Comparison of ENCODE assay signal across 8 cellular contexts in the genomic region with DNA sequence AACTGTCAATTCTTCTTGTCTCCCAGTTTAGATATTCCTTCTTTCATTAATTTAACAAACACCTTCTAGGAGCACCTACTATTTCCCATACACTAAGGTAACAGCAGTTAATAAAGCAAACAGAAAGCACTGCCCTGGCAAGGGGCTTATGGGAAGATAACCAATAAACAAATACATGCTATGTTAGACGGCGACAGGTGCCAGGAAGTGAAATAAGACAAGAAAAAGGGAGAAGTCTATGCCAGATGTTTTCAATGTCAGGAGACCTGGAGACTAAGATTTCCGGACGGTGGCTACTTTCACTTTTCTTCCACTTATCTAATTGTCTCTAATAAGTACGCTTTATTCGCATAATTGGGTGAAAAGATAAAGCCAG. TPM values are rescaled to one million over a fixed set of nuclear protein-coding genes. Genes with fewer than 3 reads are reported as not detected.
DNase-seq lines count a peak whose midpoint lies in the region; ATAC-seq and TF ChIP-seq lines count a peak whose summit lies in the region.

No MANE protein-coding gene starts in this region.

- peak overlapping the region; percentile 68 for H3K4me3 ChIP-seq in AG10803 (ENCODE audit: low read length)
- peak overlapping the region; percentile 87 for H3K4me3 ChIP-seq in RWPE2 (ENCODE audit: severe bottlenecking)

- H3K9me3 Mint-ChIP-seq in endothelial cell (ENCODE audit: unreplicated experiment): no peaks in the 10 kb centered on the region
- H3K9me3 Mint-ChIP-seq in natural killer cell: no peaks in the 10 kb centered on the region

- H3K4me3 Mint-ChIP-seq in endothelial cell (ENCODE audit: unreplicated experiment) (peak overlapping the region; percentile 94), natural killer cell (peak overlapping the region; percentile 93)

- H3K4me1 Mint-ChIP-seq in endothelial cell (ENCODE audit: unreplicated experiment): peaks cover 33% of the 10 kb centered on the region
- peaks cover 35 to 38% of the 10 kb centered on the region in 2 donors for H3K4me1 Mint-ChIP-seq in natural killer cell

- H3K27me3 Mint-ChIP-seq in endothelial cell (ENCODE audit: unreplicated experiment): peaks cover 5% of the 10 kb centered on the region
- no peaks in the 10 kb centered on the region for H3K27me3 Mint-ChIP-seq in natural killer cell (ENCODE audit: low read depth in 2 of 2)

- H3K36me3 Mint-ChIP-seq in endothelial cell (ENCODE audit: low read depth, unreplicated experiment) (peaks cover 13% of the 10 kb centered on the region), natural killer cell (no peaks in the 10 kb centered on the region)

- no peaks in the 10 kb centered on the region for H3K27me3 ChIP-seq in RWPE2 (ENCODE audit: insufficient read depth, poor library complexity, severe bottlenecking)

- TF ChIP-seq CTCF in AG10803 (conservative IDR thresholded peaks at IDR 0.05; ENCODE audit: low read length): no peak
- no peak for TF ChIP-seq CTCF in RWPE2 (IDR thresholded peaks at IDR 0.05; ENCODE audit: poor library complexity, severe bottlenecking)
- TF ChIP-seq CTCF in endothelial cell (IDR thresholded peaks at IDR 0.05; ENCODE audit: unreplicated experiment): no peak
- no peak for TF ChIP-seq CTCF in natural killer cell (IDR thresholded peaks at IDR 0.05)

- DNase-seq in AG10803 (ENCODE audit: low read depth): peak; percentile 17
- no peak for DNase-seq in RWPE2 (ENCODE audit: low spot score)
- DNase-seq in endothelial cell (ENCODE audit: low spot score): no peak
- no peak for DNase-seq in natural killer cell
- no peak for DNase-seq in middle frontal gyrus (ENCODE audit: extremely low spot score, low spot score)
- DNase-seq in stimulated activated CD4-positive, alpha-beta T cell treated with anti-CD3 and anti-CD28 coated beads, Interleukin-15, amount 100 ng/mL, for 24 hours: no peak

- peak overlapping the region; percentile 42 for H3K27ac ChIP-seq in RWPE2 (ENCODE audit: poor library complexity, severe bottlenecking)

- ATAC-seq in GM18520 (IDR thresholded peaks at IDR 0.05; ENCODE audit: unreplicated experiment): peak; percentile 23
- peak; percentile 35 for ATAC-seq in HG03066 (IDR thresholded peaks at IDR 0.05; ENCODE audit: low read depth, unreplicated experiment)
- ATAC-seq in RWPE2 (ENCODE audit: low read depth): no peak
- peak in 2 of 3 donors; percentile 7 to 10 for ATAC-seq in natural killer cell

- H3K27ac Mint-ChIP-seq in endothelial cell (ENCODE audit: unreplicated experiment) (no peak overlapping the region), natural killer cell (peak overlapping the region; percentile 87 to 94)

- peaks cover 12% of the 10 kb centered on the region for H3K36me3 ChIP-seq in RWPE2 (ENCODE audit: low read depth)

- no peaks in the 10 kb centered on the region for H3K4me1 ChIP-seq in RWPE2 (ENCODE audit: insufficient read depth, poor library complexity, severe bottlenecking)

- intact Hi-C loops in natural killer cell (cut with micrococcal nuclease): loop anchor here (1.0 to 5.0 kb wide), 4 partner anchors 33 to 352 kb away; a partner anchor contains a TSS

- H3K9me3 ChIP-seq in RWPE2 (ENCODE audit: severe bottlenecking): peaks cover 9% of the 10 kb centered on the region

RNA-seq across cellular contexts. Expression of a gene that starts 32.5 kb away (rescaled TPM):
- total RNA-seq in endothelial cell (ENCODE audit: unreplicated experiment): 31.5 TPM
- 10 to 100 TPM; 15.5 to 24.4 (median 17.4) TPM for total RNA-seq in natural killer cell

RNA-seq across cellular contexts. Expression of a gene that starts 45.0 kb away (rescaled TPM):
- 2.2 TPM for total RNA-seq in endothelial cell (ENCODE audit: unreplicated experiment)
- total RNA-seq in natural killer cell: 1 to 10 TPM; 1.7 to 6.5 (median 3.4) TPM
